Comparison of ENCODE assay signal across 1 cellular context in the genomic region with DNA sequence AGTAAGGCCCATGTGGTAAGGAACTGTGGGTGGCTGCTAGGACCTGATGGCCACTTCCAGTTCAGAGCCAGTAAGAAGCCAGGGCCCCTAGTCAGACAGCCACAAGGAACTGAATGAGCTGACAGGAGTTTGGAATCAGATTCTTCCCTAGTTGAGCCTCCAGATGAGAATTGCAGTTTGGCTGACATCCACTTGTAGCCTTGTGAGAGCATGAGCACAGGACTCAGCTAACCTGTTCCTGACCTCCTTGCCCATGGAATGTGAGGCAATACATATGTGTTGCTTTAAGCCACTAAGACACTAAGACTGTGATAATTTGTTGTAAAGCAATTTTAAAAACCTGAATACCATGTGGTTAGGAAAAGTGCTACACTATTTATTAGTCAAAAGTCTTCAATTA.
TF ChIP-seq lines count a peak whose summit lies in the region.

No MANE protein-coding gene starts in this region.

TF ChIP-seq in GM23338, 12 proteins besides CTCF, POLR2A, EP300 and RAD21:
- TF ChIP-seq CREB1 (CRISPR knock-in tag; IDR thresholded peaks at IDR 0.05; ENCODE audit: low read depth) = no peak
- no peak for TF ChIP-seq STAT1 (IDR thresholded peaks at IDR 0.05; ENCODE audit: unreplicated experiment)
- no peak for TF ChIP-seq ZNF114 (CRISPR knock-in tag; IDR thresholded peaks at IDR 0.05)
- no peak for TF ChIP-seq EZH2phosphoT487 (IDR thresholded peaks at IDR 0.05; ENCODE audit: unreplicated experiment)
- TF ChIP-seq POLR2AphosphoS5 (IDR thresholded peaks at IDR 0.05; ENCODE audit: low read depth) = no peak
- no peak for TF ChIP-seq ZNF331 (CRISPR knock-in tag; IDR thresholded peaks at IDR 0.05; ENCODE audit: low read depth)
- TF ChIP-seq NANOG (IDR thresholded peaks at IDR 0.05; ENCODE audit: borderline replicate concordance) = no peak
- no peak for TF ChIP-seq JUNB (IDR thresholded peaks at IDR 0.05; ENCODE audit: unreplicated experiment)
- TF ChIP-seq, protein P1, sequence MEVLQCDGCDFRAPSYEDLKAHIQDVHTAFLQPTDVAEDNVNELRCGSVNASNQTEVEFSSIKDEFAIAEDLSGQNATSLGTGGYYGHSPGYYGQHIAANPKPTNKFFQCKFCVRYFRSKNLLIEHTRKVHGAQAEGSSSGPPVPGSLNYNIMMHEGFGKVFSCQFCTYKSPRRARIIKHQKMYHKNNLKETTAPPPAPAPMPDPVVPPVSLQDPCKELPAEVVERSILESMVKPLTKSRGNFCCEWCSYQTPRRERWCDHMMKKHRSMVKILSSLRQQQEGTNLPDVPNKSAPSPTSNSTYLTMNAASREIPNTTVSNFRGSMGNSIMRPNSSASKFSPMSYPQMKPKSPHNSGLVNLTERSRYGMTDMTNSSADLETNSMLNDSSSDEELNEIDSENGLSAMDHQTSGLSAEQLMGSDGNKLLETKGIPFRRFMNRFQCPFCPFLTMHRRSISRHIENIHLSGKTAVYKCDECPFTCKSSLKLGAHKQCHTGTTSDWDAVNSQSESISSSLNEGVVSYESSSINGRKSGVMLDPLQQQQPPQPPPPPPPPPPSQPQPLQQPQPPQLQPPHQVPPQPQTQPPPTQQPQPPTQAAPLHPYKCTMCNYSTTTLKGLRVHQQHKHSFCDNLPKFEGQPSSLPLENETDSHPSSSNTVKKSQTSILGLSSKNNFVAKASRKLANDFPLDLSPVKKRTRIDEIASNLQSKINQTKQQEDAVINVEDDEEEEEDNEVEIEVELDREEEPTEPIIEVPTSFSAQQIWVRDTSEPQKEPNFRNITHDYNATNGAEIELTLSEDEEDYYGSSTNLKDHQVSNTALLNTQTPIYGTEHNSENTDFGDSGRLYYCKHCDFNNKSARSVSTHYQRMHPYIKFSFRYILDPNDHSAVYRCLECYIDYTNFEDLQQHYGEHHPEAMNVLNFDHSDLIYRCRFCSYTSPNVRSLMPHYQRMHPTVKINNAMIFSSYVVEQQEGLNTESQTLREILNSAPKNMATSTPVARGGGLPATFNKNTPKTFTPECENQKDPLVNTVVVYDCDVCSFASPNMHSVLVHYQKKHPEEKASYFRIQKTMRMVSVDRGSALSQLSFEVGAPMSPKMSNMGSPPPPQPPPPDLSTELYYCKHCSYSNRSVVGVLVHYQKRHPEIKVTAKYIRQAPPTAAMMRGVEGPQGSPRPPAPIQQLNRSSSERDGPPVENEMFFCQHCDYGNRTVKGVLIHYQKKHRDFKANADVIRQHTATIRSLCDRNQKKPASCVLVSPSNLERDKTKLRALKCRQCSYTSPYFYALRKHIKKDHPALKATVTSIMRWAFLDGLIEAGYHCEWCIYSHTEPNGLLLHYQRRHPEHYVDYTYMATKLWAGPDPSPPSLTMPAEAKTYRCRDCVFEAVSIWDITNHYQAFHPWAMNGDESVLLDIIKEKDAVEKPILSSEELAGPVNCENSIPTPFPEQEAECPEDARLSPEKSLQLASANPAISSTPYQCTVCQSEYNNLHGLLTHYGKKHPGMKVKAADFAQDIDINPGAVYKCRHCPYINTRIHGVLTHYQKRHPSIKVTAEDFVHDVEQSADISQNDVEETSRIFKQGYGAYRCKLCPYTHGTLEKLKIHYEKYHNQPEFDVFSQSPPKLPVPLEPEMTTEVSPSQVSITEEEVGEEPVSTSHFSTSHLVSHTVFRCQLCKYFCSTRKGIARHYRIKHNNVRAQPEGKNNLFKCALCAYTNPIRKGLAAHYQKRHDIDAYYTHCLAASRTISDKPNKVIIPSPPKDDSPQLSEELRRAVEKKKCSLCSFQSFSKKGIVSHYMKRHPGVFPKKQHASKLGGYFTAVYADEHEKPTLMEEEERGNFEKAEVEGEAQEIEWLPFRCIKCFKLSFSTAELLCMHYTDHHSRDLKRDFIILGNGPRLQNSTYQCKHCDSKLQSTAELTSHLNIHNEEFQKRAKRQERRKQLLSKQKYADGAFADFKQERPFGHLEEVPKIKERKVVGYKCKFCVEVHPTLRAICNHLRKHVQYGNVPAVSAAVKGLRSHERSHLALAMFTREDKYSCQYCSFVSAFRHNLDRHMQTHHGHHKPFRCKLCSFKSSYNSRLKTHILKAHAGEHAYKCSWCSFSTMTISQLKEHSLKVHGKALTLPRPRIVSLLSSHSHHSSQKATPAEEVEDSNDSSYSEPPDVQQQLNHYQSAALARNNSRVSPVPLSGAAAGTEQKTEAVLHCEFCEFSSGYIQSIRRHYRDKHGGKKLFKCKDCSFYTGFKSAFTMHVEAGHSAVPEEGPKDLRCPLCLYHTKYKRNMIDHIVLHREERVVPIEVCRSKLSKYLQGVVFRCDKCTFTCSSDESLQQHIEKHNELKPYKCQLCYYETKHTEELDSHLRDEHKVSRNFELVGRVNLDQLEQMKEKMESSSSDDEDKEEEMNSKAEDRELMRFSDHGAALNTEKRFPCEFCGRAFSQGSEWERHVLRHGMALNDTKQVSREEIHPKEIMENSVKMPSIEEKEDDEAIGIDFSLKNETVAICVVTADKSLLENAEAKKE (CRISPR knock-in tag; IDR thresholded peaks at IDR 0.05) = no peak
- no peak for TF ChIP-seq ETS1 (IDR thresholded peaks at IDR 0.05)
- TF ChIP-seq EZH2 (IDR thresholded peaks at IDR 0.05; ENCODE audit: low read depth, unreplicated experiment) = no peak
- TF ChIP-seq REST (IDR thresholded peaks at IDR 0.05; ENCODE audit: unreplicated experiment) = no peak
